In genomic region chr12:50923361-50924130, GRCh38 we compare ENCODE assay signal across 7 cellular contexts. TPM values are rescaled to one million over a fixed set of nuclear protein-coding genes. Genes with fewer than 3 reads are reported as not detected.
DNase-seq lines count a peak whose midpoint lies in the region; ATAC-seq and TF ChIP-seq lines count a peak whose summit lies in the region.

No MANE protein-coding gene starts in this region.

- peak overlapping the region; percentile 92; the same call in 1 of the 2 replicates for H3K4ac ChIP-seq in IMR-90 (ENCODE audit: low read depth, low read length)

- H2AK9ac ChIP-seq in IMR-90 (replicated peaks; ENCODE audit: low read depth, low read length, poor library complexity): no peak overlapping the region

- POLR2A ChIA-PET in IMR-90 (lab: Charles Lee; ENCODE audit: unreplicated experiment): no interaction called here
- POLR2A ChIA-PET in activated CD8-positive, alpha-beta T cell treated with anti-CD3 and anti-CD28 coated beads, Interleukin-2, amount 10 ng/mL, durations not matched to agents 7 days and 5 days (lab: Charles Lee): interaction anchor here (0.7 kb wide), 1 partner anchor 159 kb away, joined by 5 read pairs; no protein-coding TSS in a partner anchor

- TF ChIP-seq RAD21 in IMR-90 (IDR thresholded peaks at IDR 0.05; ENCODE audit: low read length): no peak

- H2BK5ac ChIP-seq in IMR-90 (ENCODE audit: low read depth, low read length, poor library complexity, severe bottlenecking): peak overlapping the region; percentile 81

- BruUV-seq in IMR-90 (replicated peaks; lab: Mats Ljungman, UMichigan): no TSS peak

- intact Hi-C loops in IMR-90 (cut with micrococcal nuclease): loop anchor here (5.0 kb wide), 1 partner anchor 64 kb away; no protein-coding TSS in a partner anchor

- H3K36me3 ChIP-seq in IMR-90 (ENCODE audit: control insufficient read depth, insufficient read depth, low read length) (no peaks in the 10 kb centered on the region), iPS-20b (ENCODE audit: insufficient read depth, low read depth, low read length) (no peaks in the 10 kb centered on the region), stomach smooth muscle (ENCODE audit: control insufficient read depth in 2 of 2, insufficient read depth in 2 of 2, low read length in 2 of 2) (no peaks in the 10 kb centered on the region)

- H3K9me3 ChIP-seq in IMR-90 (ENCODE audit: control insufficient read depth, insufficient read depth, low read length) (no peaks in the 10 kb centered on the region), iPS-20b (ENCODE audit: insufficient read depth, low read depth, low read length) (no peaks in the 10 kb centered on the region), stomach smooth muscle (ENCODE audit: control insufficient read depth in 2 of 2, low read length in 2 of 2) (no peaks in the 10 kb centered on the region)

- H3K4me3 Mint-ChIP-seq in activated CD8-positive, alpha-beta T cell treated with anti-CD3 and anti-CD28 coated beads, Interleukin-2, amount 10 ng/mL, durations not matched to agents 7 days and 5 days: peak overlapping the region; percentile 77

- H4K91ac ChIP-seq in IMR-90 (ENCODE audit: insufficient read depth, low read depth, low read length): peak overlapping the region; percentile 35; the same call in 1 of the 2 replicates

- H2BK15ac ChIP-seq in IMR-90 (ENCODE audit: low read depth, low read length): peak overlapping the region; percentile 76; the same call in 1 of the 3 replicates

- DNase-seq in IMR-90: no peak
- no peak for DNase-seq in activated CD8-positive, alpha-beta T cell treated with anti-CD3 and anti-CD28 coated beads, Interleukin-2, amount 10 ng/mL, durations not matched to agents 7 days and 5 days
- no peak for DNase-seq in NCI-H1105 treated with DMSO at 0.1 percent for 48 hours (lab: John Stamatoyannopoulos, UW)
- no peak for DNase-seq in activated naive CD4-positive, alpha-beta T cell treated with anti-CD3 and anti-CD28 coated beads, Interleukin-2, amount 50 U/mL, for 16 hours

- ATAC-seq in IMR-90 (ENCODE audit: low read depth): no peak
- no peak for ATAC-seq in activated CD8-positive, alpha-beta T cell treated with anti-CD3 and anti-CD28 coated beads, Interleukin-2, amount 10 ng/mL, durations not matched to agents 7 days and 5 days
- no peak for ATAC-seq in GM18519 (IDR thresholded peaks at IDR 0.05; ENCODE audit: low FRiP score, unreplicated experiment)

- TF ChIP-seq CTCF in IMR-90 (conservative IDR thresholded peaks at IDR 0.05; ENCODE audit: low read depth, low read length): no peak

- peak overlapping the region; percentile 20 to 83 for H4K8ac ChIP-seq in IMR-90 (ENCODE audit: low read depth in 2 of 2, low read length in 2 of 2)

- H3K23ac ChIP-seq in IMR-90 (ENCODE audit: low read depth, low read length): peak overlapping the region; percentile 61; the same call in 1 of the 2 replicates

- dilution Hi-C loops in IMR-90 (cut with HindIII; ENCODE audit: low sequenced_read_pairs, unreplicated experiment): no loop called here

- H3K27me3 ChIP-seq in IMR-90 (ENCODE audit: control insufficient read depth, insufficient read depth, low read length) (no peaks in the 10 kb centered on the region), iPS-20b (ENCODE audit: insufficient read depth, low read length) (no peaks in the 10 kb centered on the region), stomach smooth muscle (ENCODE audit: control insufficient read depth in 1 of 2, insufficient read depth in 2 of 2, low read length in 2 of 2) (no peaks in the 10 kb centered on the region)

- peak overlapping the region; percentile 98; the same call in 1 of the 2 replicates for H3K4me2 ChIP-seq in IMR-90 (ENCODE audit: low read depth, low read length)

- in situ Hi-C loops in IMR-90 (cut with MboI; ENCODE audit: low sequenced_read_pairs): no loop called here

- H3K18ac ChIP-seq in IMR-90 (ENCODE audit: low read depth, low read length): peak overlapping the region; percentile 78

- peak overlapping the region; percentile 93 for H3K14ac ChIP-seq in IMR-90 (replicated peaks; ENCODE audit: low read depth, low read length)

- H3K79me1 ChIP-seq in IMR-90 (ENCODE audit: low read depth in 1 of 2, low read length in 2 of 2): 0 out of 4 replicates have a peak, but pooled peaks cover 0 to 5% of the 10 kb centered on the region in 2 experiments

- peaks cover 60% of the 10 kb centered on the region for H3K4me1 Mint-ChIP-seq in activated CD8-positive, alpha-beta T cell treated with anti-CD3 and anti-CD28 coated beads, Interleukin-2, amount 10 ng/mL, durations not matched to agents 7 days and 5 days (ENCODE audit: low read depth)

- peak overlapping the region; percentile 73 for H4K5ac ChIP-seq in IMR-90 (ENCODE audit: low read depth, low read length)

- H3K9ac ChIP-seq in IMR-90 (ENCODE audit: low read depth, low read length) (peak overlapping the region; percentile 60; the same call in 1 of the 2 replicates), iPS-20b (ENCODE audit: low read depth, low read length) (peak overlapping the region; percentile 40; the same call in 1 of the 2 replicates), stomach smooth muscle (ENCODE audit: low read length in 2 of 2) (peak overlapping the region; percentile 51 to 58)

- H3K27ac ChIP-seq in IMR-90 (ENCODE audit: insufficient read depth, low read length): peak overlapping the region; percentile 67; the same call in 1 of the 2 replicates
- H3K27ac ChIP-seq in iPS-20b (ENCODE audit: low read length): no peak overlapping the region
- H3K27ac ChIP-seq in stomach smooth muscle (ENCODE audit: low read length): peak overlapping the region; percentile 79

- H3K4me1 ChIP-seq in IMR-90 (ENCODE audit: control insufficient read depth, insufficient read depth, low read length) (peaks cover 16% of the 10 kb centered on the region), iPS-20b (ENCODE audit: insufficient read depth, low read length) (peaks cover 26% of the 10 kb centered on the region; the same call in 1 of the 2 replicates), stomach smooth muscle (ENCODE audit: control insufficient read depth, insufficient read depth, low read length) (peaks cover 17% of the 10 kb centered on the region)

- TF ChIP-seq POLR2A in IMR-90 (IDR thresholded peaks at IDR 0.05; ENCODE audit: low read depth, low read length): no peak

- CTCF ChIA-PET in IMR-90 (lab: Yijun Ruan, JAX): interaction anchor here (0.6 kb wide), 2 partner anchors 42 to 98 kb away, joined by 3 read pairs; no protein-coding TSS in a partner anchor
- CTCF ChIA-PET in activated CD8-positive, alpha-beta T cell treated with anti-CD3 and anti-CD28 coated beads, Interleukin-2, amount 10 ng/mL, durations not matched to agents 7 days and 5 days (lab: Charles Lee): interaction anchor here (1.0 to 3.4 kb wide), 2 partner anchors 105 to 159 kb away, joined by 3 to 9 read pairs; no protein-coding TSS in a partner anchor

- peak overlapping the region; percentile 82 for H3K27ac Mint-ChIP-seq in activated CD8-positive, alpha-beta T cell treated with anti-CD3 and anti-CD28 coated beads, Interleukin-2, amount 10 ng/mL, durations not matched to agents 7 days and 5 days

- peak overlapping the region; percentile 96 for H2BK120ac ChIP-seq in IMR-90 (ENCODE audit: low read depth, low read length)

- no peaks in the 10 kb centered on the region for H4K20me1 ChIP-seq in IMR-90 (ENCODE audit: insufficient read depth, low read length)

- peaks cover under 1% of the 10 kb centered on the region for H3K36me3 Mint-ChIP-seq in activated CD8-positive, alpha-beta T cell treated with anti-CD3 and anti-CD28 coated beads, Interleukin-2, amount 10 ng/mL, durations not matched to agents 7 days and 5 days (ENCODE audit: low read depth)

- H3K9me1 ChIP-seq in IMR-90 (ENCODE audit: insufficient read depth, low read length): 0 out of 2 replicates have a peak, but pooled peaks cover 8% of the 10 kb centered on the region

- no peak overlapping the region for H3K4me3 ChIP-seq in IMR-90 (ENCODE audit: insufficient read depth, low read depth, low read length)
- peak overlapping the region; percentile 72 for H3K4me3 ChIP-seq in iPS-20b (ENCODE audit: low read length)
- peak overlapping the region; percentile 52 to 97 for H3K4me3 ChIP-seq in stomach smooth muscle (ENCODE audit: low read length in 2 of 2)

- peak overlapping the region; percentile 95; the same call in 1 of the 2 replicates for H3K56ac ChIP-seq in IMR-90 (ENCODE audit: extremely low read depth, insufficient read depth, low read length)

- peak overlapping the region; percentile 63 for H2AFZ ChIP-seq in IMR-90 (replicated peaks; ENCODE audit: low read length, poor library complexity)

- H3K27me3 Mint-ChIP-seq in activated CD8-positive, alpha-beta T cell treated with anti-CD3 and anti-CD28 coated beads, Interleukin-2, amount 10 ng/mL, durations not matched to agents 7 days and 5 days (ENCODE audit: low read depth): no peaks in the 10 kb centered on the region

- H2BK20ac ChIP-seq in IMR-90 (ENCODE audit: low read depth, low read length): peak overlapping the region; percentile 47

- peak overlapping the region; percentile 60; the same call in 1 of the 2 replicates for H2AK5ac ChIP-seq in IMR-90 (ENCODE audit: low read depth, low read length)

- H3K9me3 Mint-ChIP-seq in activated CD8-positive, alpha-beta T cell treated with anti-CD3 and anti-CD28 coated beads, Interleukin-2, amount 10 ng/mL, durations not matched to agents 7 days and 5 days (ENCODE audit: insufficient read depth): no peaks in the 10 kb centered on the region

- 14% methylated on average over 1 of the region's 8 CpGs; no CpG with 5 or more reads in 1 of the 2 experiments for WGBS in IMR-90 (ENCODE audit: extremely low coverage in 2 of 2, insufficient read length in 1 of 2), 2 experiments

TF ChIP-seq in IMR-90, 13 proteins besides CTCF, POLR2A, EP300 and RAD21:
- TF ChIP-seq MAZ (IDR thresholded peaks at IDR 0.05; ENCODE audit: borderline replicate concordance, low read depth, low read length) (no peak), CEBPB (IDR thresholded peaks at IDR 0.05; ENCODE audit: low read depth, low read length) (no peak), SMC3 (IDR thresholded peaks at IDR 0.05; ENCODE audit: low read depth, low read length) (no peak)

RNA-seq across cellular contexts. Expression of gene HIGD1C, which starts 28.8 kb away (rescaled TPM):
- total RNA-seq in IMR-90 (2012; rRNA removed): not detected in 2 replicates
- polyA plus RNA-seq in IMR-90 (2012; rRNA removed): not detected in 2 replicates
- polyA plus RNA-seq in IMR-90 (2012; cell fraction: cytosol; rRNA removed): not detected in 2 replicates
- not detected in 2 replicates for polyA plus RNA-seq in IMR-90 (2012; cell fraction: nucleus; rRNA removed; ENCODE audit: low replicate concordance)
- not detected for total RNA-seq in activated CD8-positive, alpha-beta T cell treated with anti-CD3 and anti-CD28 coated beads, Interleukin-2, amount 10 ng/mL, durations not matched to agents 7 days and 5 days
